ENCODE assay signal across 8 cellular contexts in the genomic region with DNA sequence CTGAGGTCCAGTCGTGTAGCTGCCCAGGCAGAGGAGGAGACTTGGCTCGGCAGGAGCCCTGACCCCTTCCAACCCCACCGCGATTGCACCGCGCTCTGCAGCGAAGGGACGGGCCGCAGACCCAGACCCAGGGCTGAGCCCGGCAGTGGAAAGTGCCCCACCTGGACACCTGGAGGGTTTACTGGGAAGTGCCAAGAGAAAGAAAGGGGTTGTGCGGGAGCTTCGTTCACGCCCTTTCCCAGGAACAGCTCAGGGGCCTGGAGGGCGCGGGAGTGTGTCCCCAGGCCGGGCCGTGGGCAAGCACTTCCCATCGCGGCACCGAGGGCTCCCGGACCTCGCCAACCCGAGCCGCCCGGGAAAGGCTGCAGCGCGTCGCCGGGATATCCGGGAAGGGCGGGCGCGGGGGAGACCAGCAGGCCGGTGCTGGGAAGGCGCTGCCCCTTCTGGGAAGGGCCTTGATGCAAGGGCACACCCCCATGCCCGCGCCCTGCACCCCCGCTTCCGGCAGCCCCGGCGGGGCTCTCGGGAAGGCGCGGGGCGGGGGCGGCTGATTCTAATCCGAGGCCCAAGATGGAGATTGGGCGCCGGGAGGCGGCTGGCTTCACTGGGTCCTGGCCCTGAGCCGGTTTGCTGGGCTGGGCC. TPM values are rescaled to one million over a fixed set of nuclear protein-coding genes. Genes with fewer than 3 reads are reported as not detected.
DNase-seq lines count a peak whose midpoint lies in the region; ATAC-seq, FAIRE-seq and TF ChIP-seq lines count a peak whose summit lies in the region.

No MANE protein-coding gene starts in this region.

- intact Hi-C loops in activated B cell treated with CpG ODN at 0.5 μM for 24 hours (cut with micrococcal nuclease): no loop called here
- intact Hi-C loops in sigmoid colon (cut with DNase I): no loop called here

- peak overlapping the region; percentile 44 for H3K4me3 ChIP-seq in bronchial epithelial cell (ENCODE audit: low read depth, low read length)
- H3K4me3 ChIP-seq in iPS-18a (ENCODE audit: low read length): peak overlapping the region; percentile 63
- H3K4me3 ChIP-seq in sigmoid colon: peak overlapping the region; percentile 30 to 59 (median 53)
- H3K4me3 ChIP-seq in BE2C (ENCODE audit: low read depth, low read length): no peak overlapping the region

- H3K36me3 ChIP-seq in bronchial epithelial cell (ENCODE audit: control insufficient read depth, insufficient read depth, low read length): no peaks in the 10 kb centered on the region
- no peaks in the 10 kb centered on the region for H3K36me3 ChIP-seq in iPS-18a (ENCODE audit: control insufficient read depth, low read depth, low read length)
- H3K36me3 ChIP-seq in sigmoid colon: no peaks in the 10 kb centered on the region
- H3K36me3 ChIP-seq in BE2C: no peaks in the 10 kb centered on the region

- H3K4me1 ChIP-seq in iPS-18a (ENCODE audit: control insufficient read depth, low read depth, low read length): peaks cover 9% of the 10 kb centered on the region
- H3K4me1 ChIP-seq in sigmoid colon: peaks cover 0 to 14% (median 11%) of the 10 kb centered on the region in 4 donors
- H3K4me1 ChIP-seq in BE2C: peaks cover 20% of the 10 kb centered on the region

- peaks cover 4% of the 10 kb centered on the region for H3K4me1 Mint-ChIP-seq in activated B cell treated with CpG ODN at 0.5 μM for 24 hours

- H3K9ac ChIP-seq in iPS-18a (ENCODE audit: low read length): peak overlapping the region; percentile 61

- POLR2A ChIA-PET in activated B cell treated with CpG ODN at 0.5 μM for 24 hours (lab: Charles Lee): no interaction called here

- H3K9me3 Mint-ChIP-seq in activated B cell treated with CpG ODN at 0.5 μM for 24 hours: no peaks in the 10 kb centered on the region

- H3K27ac ChIP-seq in iPS-18a (ENCODE audit: low read length) (no peak overlapping the region), sigmoid colon (peak overlapping the region; percentile 77 to 85 (median 78))

- no peak overlapping the region for H3K27ac Mint-ChIP-seq in activated B cell treated with CpG ODN at 0.5 μM for 24 hours

- peak overlapping the region; percentile 71 for H3K4me3 Mint-ChIP-seq in activated B cell treated with CpG ODN at 0.5 μM for 24 hours

- no peaks in the 10 kb centered on the region for H3K27me3 ChIP-seq in bronchial epithelial cell (ENCODE audit: control insufficient read depth, insufficient read depth, low read length)
- H3K27me3 ChIP-seq in iPS-18a (ENCODE audit: control insufficient read depth, insufficient read depth, low read length): no peaks in the 10 kb centered on the region
- no peaks in the 10 kb centered on the region for H3K27me3 ChIP-seq in sigmoid colon
- no peaks in the 10 kb centered on the region for H3K27me3 ChIP-seq in BE2C

- no peak for TF ChIP-seq CTCF in activated B cell treated with CpG ODN at 0.5 μM for 24 hours (IDR thresholded peaks at IDR 0.05)
- peak; percentile 15 for TF ChIP-seq CTCF in bronchial epithelial cell (IDR thresholded peaks at IDR 0.05; ENCODE audit: insufficient read depth, low read length, severe bottlenecking)
- TF ChIP-seq CTCF in sigmoid colon (IDR thresholded peaks at IDR 0.05): no peak
- no peak for TF ChIP-seq CTCF in BE2C (IDR thresholded peaks at IDR 0.05; ENCODE audit: low read depth, low read length)

- peak; percentile 54 for ATAC-seq in activated B cell treated with CpG ODN at 0.5 μM for 24 hours (ENCODE audit: low read depth)
- ATAC-seq in GM18502 (IDR thresholded peaks at IDR 0.05; ENCODE audit: poor library complexity, unreplicated experiment): no peak
- no peak for ATAC-seq in HG03039 (IDR thresholded peaks at IDR 0.05; ENCODE audit: unreplicated experiment)

- H3K36me3 Mint-ChIP-seq in activated B cell treated with CpG ODN at 0.5 μM for 24 hours (ENCODE audit: low read depth): no peaks in the 10 kb centered on the region

- peak; percentile 28 for DNase-seq in DMS 273 treated with DMSO at 0.1 percent for 48 hours (lab: John Stamatoyannopoulos, UW)
- DNase-seq in activated B cell treated with CpG ODN at 0.5 μM for 24 hours: no peak
- peak; percentile 64 for DNase-seq in bronchial epithelial cell (ENCODE audit: low read depth)
- peak; percentile 88 for DNase-seq in sigmoid colon
- DNase-seq in BE2C: no peak

- TF ChIP-seq EP300 in sigmoid colon (IDR thresholded peaks at IDR 0.05): peak in 3 of 4 donors; percentile 51 to 96 (median 92)

- CTCF ChIA-PET in activated B cell treated with CpG ODN at 0.5 μM for 24 hours (lab: Charles Lee): interaction anchor here (1.2 to 1.7 kb wide), 2 partner anchors 15 to 32 kb away, joined by 3 to 4 read pairs; no protein-coding TSS in a partner anchor

- peaks cover 4% of the 10 kb centered on the region for H3K27me3 Mint-ChIP-seq in activated B cell treated with CpG ODN at 0.5 μM for 24 hours

- no peak for FAIRE-seq in bronchial epithelial cell (lab: Jason Lieb, UNC)

- WGBS in sigmoid colon, 2 donors: 2 to 9% methylated on average over 51 of the region's 51 CpGs

- peak; percentile 13 to 19 for TF ChIP-seq POLR2A in sigmoid colon (IDR thresholded peaks at IDR 0.05)

- H3K9me3 ChIP-seq in iPS-18a (ENCODE audit: control insufficient read depth, low read depth, low read length) (no peaks in the 10 kb centered on the region), sigmoid colon (no peaks in the 10 kb centered on the region), BE2C (0 out of 2 replicates have a peak, but pooled peaks cover 4% of the 10 kb centered on the region)

RNA-seq across cellular contexts. Expression of a gene that starts 36.1 kb away (rescaled TPM):
- total RNA-seq in activated B cell treated with CpG ODN at 0.5 μM for 24 hours (24.6 and 27.4 TPM in 2 replicates), bronchial epithelial cell (11.3 and 37.9 TPM in 2 replicates), sigmoid colon (100 to 1,000 TPM; 178 to 324 (median 239) TPM)
- 100 to 1,000 TPM; 110 to 208 (median 152) TPM for polyA plus RNA-seq in sigmoid colon
- 153 TPM for polyA plus RNA-seq in BE2C (2012; ENCODE audit: insufficient read depth, insufficient read length, low read depth)

Comparison
In these comparisons a context has a peak if more than half of its experiments do, and no peak if none do; other contexts are left out.
1. DNase-seq: peak in DMS 273 treated with DMSO at 0.1 percent for 48 hours (single experiment), bronchial epithelial cell (single experiment) and sigmoid colon (single experiment); none in activated B cell treated with CpG ODN at 0.5 μM for 24 hours (single experiment) and BE2C (single experiment).